1 cellular context compared by ENCODE assay signal in the genomic region with DNA sequence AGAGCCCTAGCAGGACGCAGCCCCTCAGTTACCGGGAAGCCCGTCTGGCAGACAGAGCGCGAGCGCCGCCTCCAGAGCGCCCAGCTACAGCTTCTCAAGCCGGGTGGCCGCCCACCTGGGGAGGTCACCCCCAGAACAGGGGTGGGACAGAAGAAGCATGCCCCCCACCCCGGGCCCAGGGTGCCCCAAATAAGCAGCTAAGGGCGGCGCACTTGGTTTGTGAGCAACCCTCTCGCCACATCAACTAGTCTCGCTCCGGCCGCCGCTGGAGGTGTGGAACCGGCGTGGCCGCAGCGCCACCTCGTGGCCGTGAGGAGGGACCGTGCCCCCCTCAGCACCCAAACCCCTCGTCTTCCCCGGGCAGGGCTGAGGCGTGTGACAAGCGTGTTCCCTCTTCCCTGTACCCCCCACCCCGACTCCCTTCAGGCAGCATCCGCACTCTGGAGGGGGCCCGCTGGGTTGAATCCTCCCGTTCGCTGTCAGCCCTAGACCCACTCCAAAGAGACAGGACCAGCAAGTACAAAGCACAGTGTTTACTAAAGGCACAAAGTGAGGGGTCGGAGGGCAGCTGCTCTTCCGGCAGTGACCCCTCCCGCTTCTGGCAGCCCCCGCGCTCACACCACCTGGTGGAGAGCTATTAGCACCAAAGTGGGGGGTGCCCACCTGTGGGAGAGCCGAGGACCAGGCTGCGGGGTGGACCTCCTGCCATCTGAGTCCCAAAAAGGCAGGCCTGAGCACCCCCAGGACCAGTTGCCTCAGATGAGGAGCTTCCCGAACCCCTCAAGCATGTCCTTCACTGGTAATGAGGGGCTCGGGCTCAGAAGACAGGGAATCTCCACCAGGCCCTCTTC.
TF ChIP-seq lines count a peak whose summit lies in the region.

No MANE protein-coding gene starts in this region.

TF ChIP-seq in HEK293, 187 proteins besides CTCF, POLR2A, EP300 and RAD21 (continued from another document and continues in another):
- TF ChIP-seq ZNF792 (tag by site-specific recombination; IDR thresholded peaks at IDR 0.05) (no peak), ZSCAN16 (tag by site-specific recombination; IDR thresholded peaks at IDR 0.05) (no peak), ZNF596 (tag by site-specific recombination; IDR thresholded peaks at IDR 0.05) (no peak), SP3 (tag by site-specific recombination; IDR thresholded peaks at IDR 0.05) (no peak), ZNF37A (tag by site-specific recombination; IDR thresholded peaks at IDR 0.05) (no peak), HOXD13 (CRISPR knock-in tag; IDR thresholded peaks at IDR 0.05; ENCODE audit: borderline replicate concordance) (no peak), ZNF16 (tag by site-specific recombination; IDR thresholded peaks at IDR 0.05; ENCODE audit: low read depth) (no peak), ZNF623 (tag by site-specific recombination; IDR thresholded peaks at IDR 0.05) (no peak), TRIM28 (IDR thresholded peaks at IDR 0.05; ENCODE audit: borderline replicate concordance, low read length) (no peak), ZNF449 (tag by site-specific recombination; IDR thresholded peaks at IDR 0.05) (no peak), ZIC2 (tag by site-specific recombination; IDR thresholded peaks at IDR 0.05) (peak; percentile 79), ZEB2 (tag by site-specific recombination; IDR thresholded peaks at IDR 0.05) (no peak), OVOL3 (tag by site-specific recombination; IDR thresholded peaks at IDR 0.05) (no peak), ZXDB (tag by site-specific recombination; IDR thresholded peaks at IDR 0.05) (no peak), ZNF610 (tag by site-specific recombination; IDR thresholded peaks at IDR 0.05; ENCODE audit: borderline replicate concordance) (no peak), ZNF768 (tag by site-specific recombination; IDR thresholded peaks at IDR 0.05) (no peak), ZNF2 (tag by site-specific recombination; IDR thresholded peaks at IDR 0.05) (peak; percentile 88), ZNF155 (tag by site-specific recombination; IDR thresholded peaks at IDR 0.05) (no peak), ZBTB49 (tag by site-specific recombination; IDR thresholded peaks at IDR 0.05; ENCODE audit: low read depth) (no peak), ZNF629 (tag by site-specific recombination; IDR thresholded peaks at IDR 0.05) (0 out of 2 replicates have a peak, but pooled peaks have one; percentile 12), ZNF664 (tag by site-specific recombination; IDR thresholded peaks at IDR 0.05) (no peak), ZNF10 (tag by site-specific recombination; IDR thresholded peaks at IDR 0.05) (no peak), ZNF214 (tag by site-specific recombination; IDR thresholded peaks at IDR 0.05; ENCODE audit: borderline replicate concordance) (no peak), ZNF266 (tag by site-specific recombination; IDR thresholded peaks at IDR 0.05; ENCODE audit: low read depth) (no peak), ZNF175 (tag by site-specific recombination; IDR thresholded peaks at IDR 0.05) (no peak), ZNF501 (tag by site-specific recombination; IDR thresholded peaks at IDR 0.05) (peak; percentile 26; the same call in 1 of the 2 replicates), ZBTB20 (tag by site-specific recombination; IDR thresholded peaks at IDR 0.05) (no peak), REPIN1 (tag by site-specific recombination; IDR thresholded peaks at IDR 0.05; ENCODE audit: low read depth) (no peak), HIC1 (tag by site-specific recombination; IDR thresholded peaks at IDR 0.05) (no peak), RBAK (tag by site-specific recombination; IDR thresholded peaks at IDR 0.05) (no peak), ZNF560 (tag by site-specific recombination; IDR thresholded peaks at IDR 0.05; ENCODE audit: borderline replicate concordance) (no peak), ZNF692 (tag by site-specific recombination; IDR thresholded peaks at IDR 0.05) (0 out of 2 replicates have a peak, but pooled peaks have one; percentile 25), ZNF114 (tag by site-specific recombination; IDR thresholded peaks at IDR 0.05) (no peak), YY1 (tag by site-specific recombination; IDR thresholded peaks at IDR 0.05) (no peak), EGR2 (tag by site-specific recombination; IDR thresholded peaks at IDR 0.05; ENCODE audit: low read depth) (no peak)
- TF ChIP-seq, protein P1, sequence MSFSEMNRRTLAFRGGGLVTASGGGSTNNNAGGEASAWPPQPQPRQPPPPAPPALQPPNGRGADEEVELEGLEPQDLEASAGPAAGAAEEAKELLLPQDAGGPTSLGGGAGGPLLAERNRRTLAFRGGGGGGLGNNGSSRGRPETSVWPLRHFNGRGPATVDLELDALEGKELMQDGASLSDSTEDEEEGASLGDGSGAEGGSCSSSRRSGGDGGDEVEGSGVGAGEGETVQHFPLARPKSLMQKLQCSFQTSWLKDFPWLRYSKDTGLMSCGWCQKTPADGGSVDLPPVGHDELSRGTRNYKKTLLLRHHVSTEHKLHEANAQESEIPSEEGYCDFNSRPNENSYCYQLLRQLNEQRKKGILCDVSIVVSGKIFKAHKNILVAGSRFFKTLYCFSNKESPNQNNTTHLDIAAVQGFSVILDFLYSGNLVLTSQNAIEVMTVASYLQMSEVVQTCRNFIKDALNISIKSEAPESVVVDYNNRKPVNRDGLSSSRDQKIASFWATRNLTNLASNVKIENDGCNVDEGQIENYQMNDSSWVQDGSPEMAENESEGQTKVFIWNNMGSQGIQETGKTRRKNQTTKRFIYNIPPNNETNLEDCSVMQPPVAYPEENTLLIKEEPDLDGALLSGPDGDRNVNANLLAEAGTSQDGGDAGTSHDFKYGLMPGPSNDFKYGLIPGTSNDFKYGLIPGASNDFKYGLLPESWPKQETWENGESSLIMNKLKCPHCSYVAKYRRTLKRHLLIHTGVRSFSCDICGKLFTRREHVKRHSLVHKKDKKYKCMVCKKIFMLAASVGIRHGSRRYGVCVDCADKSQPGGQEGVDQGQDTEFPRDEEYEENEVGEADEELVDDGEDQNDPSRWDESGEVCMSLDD (tag by site-specific recombination; IDR thresholded peaks at IDR 0.05): peak; percentile 74
- TF ChIP-seq, protein P2, sequence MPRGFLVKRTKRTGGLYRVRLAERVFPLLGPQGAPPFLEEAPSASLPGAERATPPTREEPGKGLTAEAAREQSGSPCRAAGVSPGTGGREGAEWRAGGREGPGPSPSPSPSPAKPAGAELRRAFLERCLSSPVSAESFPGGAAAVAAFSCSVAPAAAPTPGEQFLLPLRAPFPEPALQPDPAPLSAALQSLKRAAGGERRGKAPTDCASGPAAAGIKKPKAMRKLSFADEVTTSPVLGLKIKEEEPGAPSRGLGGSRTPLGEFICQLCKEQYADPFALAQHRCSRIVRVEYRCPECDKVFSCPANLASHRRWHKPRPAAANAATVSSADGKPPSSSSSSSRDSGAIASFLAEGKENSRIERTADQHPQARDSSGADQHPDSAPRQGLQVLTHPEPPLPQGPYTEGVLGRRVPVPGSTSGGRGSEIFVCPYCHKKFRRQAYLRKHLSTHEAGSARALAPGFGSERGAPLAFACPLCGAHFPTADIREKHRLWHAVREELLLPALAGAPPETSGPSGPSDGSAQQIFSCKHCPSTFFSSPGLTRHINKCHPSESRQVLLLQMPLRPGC (tag by site-specific recombination; IDR thresholded peaks at IDR 0.05): no peak
- TF ChIP-seq, protein P3, sequence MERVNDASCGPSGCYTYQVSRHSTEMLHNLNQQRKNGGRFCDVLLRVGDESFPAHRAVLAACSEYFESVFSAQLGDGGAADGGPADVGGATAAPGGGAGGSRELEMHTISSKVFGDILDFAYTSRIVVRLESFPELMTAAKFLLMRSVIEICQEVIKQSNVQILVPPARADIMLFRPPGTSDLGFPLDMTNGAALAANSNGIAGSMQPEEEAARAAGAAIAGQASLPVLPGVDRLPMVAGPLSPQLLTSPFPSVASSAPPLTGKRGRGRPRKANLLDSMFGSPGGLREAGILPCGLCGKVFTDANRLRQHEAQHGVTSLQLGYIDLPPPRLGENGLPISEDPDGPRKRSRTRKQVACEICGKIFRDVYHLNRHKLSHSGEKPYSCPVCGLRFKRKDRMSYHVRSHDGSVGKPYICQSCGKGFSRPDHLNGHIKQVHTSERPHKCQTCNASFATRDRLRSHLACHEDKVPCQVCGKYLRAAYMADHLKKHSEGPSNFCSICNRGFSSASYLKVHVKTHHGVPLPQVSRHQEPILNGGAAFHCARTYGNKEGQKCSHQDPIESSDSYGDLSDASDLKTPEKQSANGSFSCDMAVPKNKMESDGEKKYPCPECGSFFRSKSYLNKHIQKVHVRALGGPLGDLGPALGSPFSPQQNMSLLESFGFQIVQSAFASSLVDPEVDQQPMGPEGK (tag by site-specific recombination; IDR thresholded peaks at IDR 0.05): peak; percentile 84
- TF ChIP-seq, protein P4, sequence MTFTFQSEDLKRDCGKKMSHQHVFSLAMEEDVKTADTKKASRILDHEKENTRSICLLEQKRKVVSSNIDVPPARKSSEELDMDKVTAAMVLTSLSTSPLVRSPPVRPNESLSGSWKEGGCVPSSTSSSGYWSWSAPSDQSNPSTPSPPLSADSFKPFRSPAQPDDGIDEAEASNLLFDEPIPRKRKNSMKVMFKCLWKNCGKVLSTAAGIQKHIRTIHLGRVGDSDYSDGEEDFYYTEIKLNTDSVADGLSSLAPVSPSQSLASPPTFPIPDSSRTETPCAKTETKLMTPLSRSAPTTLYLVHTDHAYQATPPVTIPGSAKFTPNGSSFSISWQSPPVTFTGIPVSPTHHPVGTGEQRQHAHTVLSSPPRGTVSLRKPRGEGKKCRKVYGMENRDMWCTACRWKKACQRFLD (tag by site-specific recombination; IDR thresholded peaks at IDR 0.05): no peak
- TF ChIP-seq, protein P5, sequence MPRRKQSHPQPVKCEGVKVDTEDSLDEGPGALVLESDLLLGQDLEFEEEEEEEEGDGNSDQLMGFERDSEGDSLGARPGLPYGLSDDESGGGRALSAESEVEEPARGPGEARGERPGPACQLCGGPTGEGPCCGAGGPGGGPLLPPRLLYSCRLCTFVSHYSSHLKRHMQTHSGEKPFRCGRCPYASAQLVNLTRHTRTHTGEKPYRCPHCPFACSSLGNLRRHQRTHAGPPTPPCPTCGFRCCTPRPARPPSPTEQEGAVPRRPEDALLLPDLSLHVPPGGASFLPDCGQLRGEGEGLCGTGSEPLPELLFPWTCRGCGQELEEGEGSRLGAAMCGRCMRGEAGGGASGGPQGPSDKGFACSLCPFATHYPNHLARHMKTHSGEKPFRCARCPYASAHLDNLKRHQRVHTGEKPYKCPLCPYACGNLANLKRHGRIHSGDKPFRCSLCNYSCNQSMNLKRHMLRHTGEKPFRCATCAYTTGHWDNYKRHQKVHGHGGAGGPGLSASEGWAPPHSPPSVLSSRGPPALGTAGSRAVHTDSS (tag by site-specific recombination; IDR thresholded peaks at IDR 0.05): no peak
